In genomic region chr17:17711708-17712141, GRCh38 we compare ENCODE assay signal across 3 cellular contexts.
A peak's percentile ranks its signal among the peaks of the same experiment; 100 is the strongest.
TF ChIP-seq lines count a peak whose summit lies in the region.

No MANE protein-coding gene starts in this region.

TF ChIP-seq in SK-N-SH, 30 proteins besides CTCF, POLR2A, EP300 and RAD21:
- TF ChIP-seq RXRA (IDR thresholded peaks at IDR 0.05; ENCODE audit: borderline replicate concordance, low read depth) (no peak), FOXM1 (IDR thresholded peaks at IDR 0.05; ENCODE audit: low read depth) (no peak), GATA2 (CRISPR knock-in tag; IDR thresholded peaks at IDR 0.05) (no peak), FOXJ3 (CRISPR knock-in tag; IDR thresholded peaks at IDR 0.05) (no peak), TEAD4 (IDR thresholded peaks at IDR 0.05; ENCODE audit: borderline replicate concordance, insufficient read depth) (no peak), FOSL2 (IDR thresholded peaks at IDR 0.05; ENCODE audit: borderline replicate concordance, low read depth) (no peak), SMC3 (IDR thresholded peaks at IDR 0.05; ENCODE audit: low read depth, low read length) (no peak), POLR2AphosphoS5 (IDR thresholded peaks at IDR 0.05; ENCODE audit: low read depth, low read length) (no peak), GABPA (IDR thresholded peaks at IDR 0.05; ENCODE audit: low read depth) (no peak), EZH2phosphoT487 (IDR thresholded peaks at IDR 0.05; ENCODE audit: borderline replicate concordance, low read depth) (no peak), USF1 (IDR thresholded peaks at IDR 0.05; ENCODE audit: borderline replicate concordance, low read depth) (no peak), RCOR1 (IDR thresholded peaks at IDR 0.05; ENCODE audit: low read length) (no peak), JUND (IDR thresholded peaks at IDR 0.05) (no peak), RFX5 (IDR thresholded peaks at IDR 0.05; ENCODE audit: low read length) (no peak)
- TF ChIP-seq, protein P1, sequence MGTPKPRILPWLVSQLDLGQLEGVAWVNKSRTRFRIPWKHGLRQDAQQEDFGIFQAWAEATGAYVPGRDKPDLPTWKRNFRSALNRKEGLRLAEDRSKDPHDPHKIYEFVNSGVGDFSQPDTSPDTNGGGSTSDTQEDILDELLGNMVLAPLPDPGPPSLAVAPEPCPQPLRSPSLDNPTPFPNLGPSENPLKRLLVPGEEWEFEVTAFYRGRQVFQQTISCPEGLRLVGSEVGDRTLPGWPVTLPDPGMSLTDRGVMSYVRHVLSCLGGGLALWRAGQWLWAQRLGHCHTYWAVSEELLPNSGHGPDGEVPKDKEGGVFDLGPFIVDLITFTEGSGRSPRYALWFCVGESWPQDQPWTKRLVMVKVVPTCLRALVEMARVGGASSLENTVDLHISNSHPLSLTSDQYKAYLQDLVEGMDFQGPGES (IDR thresholded peaks at IDR 0.05; ENCODE audit: low read depth, low read length): no peak

TF ChIP-seq in SK-N-SH treated with all-trans-retinoic acid at 6 μM for 48 hours, 23 proteins besides CTCF, POLR2A, EP300 and RAD21:
- no peak for TF ChIP-seq ISL1 (CRISPR knock-in tag; IDR thresholded peaks at IDR 0.05)
- TF ChIP-seq OSR1 (CRISPR knock-in tag; IDR thresholded peaks at IDR 0.05): no peak
- TF ChIP-seq RARB (CRISPR knock-in tag; IDR thresholded peaks at IDR 0.05): no peak
- no peak for TF ChIP-seq TOX (CRISPR knock-in tag; IDR thresholded peaks at IDR 0.05; ENCODE audit: borderline replicate concordance)
- TF ChIP-seq, protein P2, sequence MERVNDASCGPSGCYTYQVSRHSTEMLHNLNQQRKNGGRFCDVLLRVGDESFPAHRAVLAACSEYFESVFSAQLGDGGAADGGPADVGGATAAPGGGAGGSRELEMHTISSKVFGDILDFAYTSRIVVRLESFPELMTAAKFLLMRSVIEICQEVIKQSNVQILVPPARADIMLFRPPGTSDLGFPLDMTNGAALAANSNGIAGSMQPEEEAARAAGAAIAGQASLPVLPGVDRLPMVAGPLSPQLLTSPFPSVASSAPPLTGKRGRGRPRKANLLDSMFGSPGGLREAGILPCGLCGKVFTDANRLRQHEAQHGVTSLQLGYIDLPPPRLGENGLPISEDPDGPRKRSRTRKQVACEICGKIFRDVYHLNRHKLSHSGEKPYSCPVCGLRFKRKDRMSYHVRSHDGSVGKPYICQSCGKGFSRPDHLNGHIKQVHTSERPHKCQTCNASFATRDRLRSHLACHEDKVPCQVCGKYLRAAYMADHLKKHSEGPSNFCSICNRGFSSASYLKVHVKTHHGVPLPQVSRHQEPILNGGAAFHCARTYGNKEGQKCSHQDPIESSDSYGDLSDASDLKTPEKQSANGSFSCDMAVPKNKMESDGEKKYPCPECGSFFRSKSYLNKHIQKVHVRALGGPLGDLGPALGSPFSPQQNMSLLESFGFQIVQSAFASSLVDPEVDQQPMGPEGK (CRISPR knock-in tag; IDR thresholded peaks at IDR 0.05; ENCODE audit: borderline replicate concordance): no peak
- no peak for TF ChIP-seq BACH2 (CRISPR knock-in tag; IDR thresholded peaks at IDR 0.05; ENCODE audit: borderline replicate concordance)
TF ChIP-seq in SK-N-SH treated with all-trans-retinoic acid at 6 μM for 48 hours: peak in this region for 0.

TF ChIP-seq in H1, 55 proteins besides CTCF, POLR2A, EP300 and RAD21:
- TF ChIP-seq FOSL1 (IDR thresholded peaks at IDR 0.05; ENCODE audit: insufficient read depth, low read depth, low read length) (peak; percentile 67; the same call in 1 of the 2 replicates), SRF (IDR thresholded peaks at IDR 0.05; ENCODE audit: low read depth, low read length) (no peak)
TF ChIP-seq in H1: peak in this region for 1.
